ENCODE assay signal across 16 cellular contexts in genomic region chr6:116102856-116103255, GRCh38. TPM values are rescaled to one million over a fixed set of nuclear protein-coding genes. Genes with fewer than 3 reads are reported as not detected.
A peak's percentile ranks its signal among the peaks of the same experiment; 100 is the strongest.
DNase-seq lines count a peak whose midpoint lies in the region; ATAC-seq and TF ChIP-seq lines count a peak whose summit lies in the region.
"Had no signal": no experiment of that assay in that cellular context is flagged by ENCODE, and none has a peak within 500 bp of the region (broad histone marks: within the 10 kb centered on the region; RNA-seq: fewer than 3 reads in every experiment).

No MANE protein-coding gene starts in this region.

- H3K9me2 ChIP-seq in DOHH2 (replicated peaks; ENCODE audit: control insufficient read depth, low read length): no peaks in the 10 kb centered on the region
- H3K9me2 ChIP-seq in hepatocyte (replicated peaks; ENCODE audit: insufficient read depth): no peaks in the 10 kb centered on the region
- H3K9me2 ChIP-seq: SK-N-SH had no signal

- H3K4me2 ChIP-seq in DOHH2 (ENCODE audit: low read length): peak overlapping the region; percentile 63
- peak overlapping the region; percentile 81 for H3K4me2 ChIP-seq in hepatocyte

- WGBS in hepatocyte (ENCODE audit: low lambda C conversion rate, missing lambda C conversion rate): 90% methylated on average over 4 of the region's 4 CpGs
- WGBS in lower leg skin, 2 donors: 83 to 86% methylated on average over 4 of the region's 4 CpGs

- H3K4me3 ChIP-seq in DOHH2 (ENCODE audit: low read length) (peak overlapping the region; percentile 84), Panc1 (ENCODE audit: low read depth in 2 of 2, low read length in 2 of 2) (no peak overlapping the region), hepatocyte (no peak overlapping the region), lower leg skin (ENCODE audit: low read depth, poor library complexity, severe bottlenecking) (no peak overlapping the region)

- POLR2A ChIA-PET in Panc1 (lab: Charles Lee): no interaction called here

- TF ChIP-seq POLR2A in lower leg skin (IDR thresholded peaks at IDR 0.05): no peak

- intact Hi-C loops in Panc1 (cut with micrococcal nuclease; ENCODE audit: unreplicated experiment): no loop called here
- intact Hi-C loops in lower leg skin (cut with DNase I; ENCODE audit: low total_unique reads): no loop called here

- no peak overlapping the region for H3K27ac ChIP-seq in DOHH2 (ENCODE audit: low read depth, low read length)
- H3K27ac ChIP-seq in Panc1 (ENCODE audit: low read length): no peak overlapping the region
- no peak overlapping the region for H3K27ac ChIP-seq in hepatocyte

- H2AFZ ChIP-seq in hepatocyte: no peak overlapping the region

- H3K79me2 ChIP-seq in DOHH2 (ENCODE audit: control insufficient read depth, low read length) (peaks cover 13% of the 10 kb centered on the region), hepatocyte (peaks cover 39% of the 10 kb centered on the region)

- in situ Hi-C loops in Panc1 (cut with HindIII; ENCODE audit: low pct_unique_long_range_greater_than_20kb, low sequenced_read_pairs): no loop called here

- CTCF ChIA-PET in Panc1 (lab: Charles Lee): interaction anchor here (0.6 kb wide), 1 partner anchor 554 kb away, joined by 3 read pairs; no protein-coding TSS in a partner anchor

- H4K20me1 ChIP-seq in DOHH2 (ENCODE audit: control insufficient read depth, insufficient read depth, low read depth, low read length) (no peaks in the 10 kb centered on the region), hepatocyte (ENCODE audit: insufficient read depth, poor library complexity, severe bottlenecking) (no peaks in the 10 kb centered on the region)

- TF ChIP-seq CTCF in DOHH2 (IDR thresholded peaks at IDR 0.05; ENCODE audit: low read depth, low read length, poor library complexity, severe bottlenecking) (no peak), Panc1 (IDR thresholded peaks at IDR 0.05) (no peak), hepatocyte (IDR thresholded peaks at IDR 0.05; ENCODE audit: poor library complexity) (no peak), lower leg skin (IDR thresholded peaks at IDR 0.05) (no peak)

- H3K36me3 ChIP-seq in DOHH2 (ENCODE audit: control insufficient read depth, low read length): no peaks in the 10 kb centered on the region
- H3K36me3 ChIP-seq in Panc1 (ENCODE audit: control insufficient read depth, insufficient read depth, low read length): no peaks in the 10 kb centered on the region; the same call in 1 of the 2 replicates
- H3K36me3 ChIP-seq in hepatocyte (replicated peaks; ENCODE audit: insufficient read depth, low read depth): no peaks in the 10 kb centered on the region

- H3K9me3 ChIP-seq in DOHH2 (ENCODE audit: control insufficient read depth, insufficient read depth, low read length) (no peaks in the 10 kb centered on the region), Panc1 (ENCODE audit: control insufficient read depth, insufficient read depth, low read depth, low read length) (no peaks in the 10 kb centered on the region), hepatocyte (ENCODE audit: low read depth) (no peaks in the 10 kb centered on the region)
- H3K9me3 ChIP-seq: SK-N-SH had no signal

- no peaks in the 10 kb centered on the region for H3K27me3 ChIP-seq in DOHH2 (ENCODE audit: control insufficient read depth, low read length)
- no peaks in the 10 kb centered on the region; the same call in 1 of the 2 replicates for H3K27me3 ChIP-seq in Panc1 (ENCODE audit: control insufficient read depth, insufficient read depth, low read length)
- no peaks in the 10 kb centered on the region for H3K27me3 ChIP-seq in hepatocyte

- peaks cover 22% of the 10 kb centered on the region for H3K4me1 ChIP-seq in DOHH2 (ENCODE audit: control insufficient read depth, low read length)
- peaks cover 18% of the 10 kb centered on the region for H3K4me1 ChIP-seq in Panc1 (ENCODE audit: control insufficient read depth, insufficient read depth, low read length)
- peaks cover 54% of the 10 kb centered on the region for H3K4me1 ChIP-seq in hepatocyte (ENCODE audit: insufficient read depth)

- DNase-seq in AML-193 (lab: John Stamatoyannopoulos, UW) (peak; percentile 20 to 38), Panc1 (ENCODE audit: low read depth, low spot score) (no peak), hepatocyte (ENCODE audit: low spot score) (no peak), SW480 (ENCODE audit: low spot score) (no peak), glomerular visceral epithelial cell (ENCODE audit: extremely low spot score) (no peak), lower leg skin (ENCODE audit: low spot score in 2 of 2) (no peak), iPS-NIHi11 (ENCODE audit: low spot score) (no peak)
- DNase-seq: activated CD4-positive, alpha-beta T cell treated with anti-CD3 and anti-CD28 coated beads, Interleukin-2, amount 50 U/mL, for 1 hour; amniotic stem cell; foreskin melanocyte; left cardiac atrium; NCI-H1105; NCI-H774; nucleus accumbens; SK-N-SH had no signal

- BruUV-seq in Panc1 (replicated peaks; lab: Mats Ljungman, UMichigan): TSS peak; percentile 54

- H3F3A ChIP-seq in DOHH2 (ENCODE audit: control insufficient read depth, insufficient read depth): no peaks in the 10 kb centered on the region

- no peak for ATAC-seq in Panc1
- ATAC-seq: left cardiac atrium had no signal

RNA-seq across cellular contexts. Expression of gene NT5DC1, which starts 2.2 kb away (rescaled TPM):
- total RNA-seq in Panc1 (2021; ENCODE audit: unreplicated experiment) (79.1 TPM), hepatocyte (10.3 and 11.4 TPM in 2 replicates), lower leg skin (10 to 100 TPM in 3 of 4 donors, 1 to 10 TPM in 1; 7.7 to 25.0 (median 12.3) TPM)
- polyA plus RNA-seq in Panc1 (2012; ENCODE audit: insufficient read length): 66.4 TPM
- polyA plus RNA-seq in hepatocyte: 27.8 and 39.2 TPM in 2 replicates

RNA-seq across cellular contexts. Expression of gene COL10A1, which starts 23.1 kb away (rescaled TPM):
- total RNA-seq in Panc1 (2021; ENCODE audit: unreplicated experiment): not detected
- polyA plus RNA-seq in Panc1 (2012; ENCODE audit: insufficient read length): not detected
- total RNA-seq in hepatocyte: 0.04 and 0.07 TPM in 2 replicates
- 0.05 TPM in 1 of 2 replicates, not detected in the other for polyA plus RNA-seq in hepatocyte
- under 1 TPM in 1 of 4 donors, not detected in 3; 0.23 TPM for total RNA-seq in lower leg skin
- total RNA-seq: left cardiac atrium had no signal

RNA-seq across cellular contexts. Expression of gene FRK, which starts 42.2 kb away (rescaled TPM):
- total RNA-seq in Panc1 (2021; ENCODE audit: unreplicated experiment) (2.5 TPM), hepatocyte (15.3 and 16.9 TPM in 2 replicates), lower leg skin (1 to 10 TPM in 3 of 4 donors, under 1 TPM in 1; 0.59 to 3.2 (median 2.0) TPM)
- polyA plus RNA-seq in Panc1 (2012; ENCODE audit: insufficient read length): 0.16 TPM
- polyA plus RNA-seq in hepatocyte: 2.5 and 2.7 TPM in 2 replicates

Comparison
In these comparisons a context has a peak if more than half of its experiments do, and no peak if none do; other contexts are left out.
1. DNase-seq: peak in AML-193 (2 of 2); none in Panc1 (single experiment), hepatocyte (single experiment), SW480 (single experiment), glomerular visceral epithelial cell (single experiment), lower leg skin (0 of 2) and iPS-NIHi11 (single experiment).